Comparison of ENCODE assay signal across 31 cellular contexts in genomic region chr3:42198709-42199108, GRCh38.
"Had no signal": no experiment of that assay in that cellular context is flagged by ENCODE, and none has a peak within 500 bp of the region (broad histone marks: within the 10 kb centered on the region; RNA-seq: fewer than 3 reads in every experiment).

No MANE protein-coding gene starts in this region.

- DNase-seq: activated CD4-positive, alpha-beta memory T cell treated with anti-CD3 and anti-CD28 coated beads for 36 hours; activated CD4-positive, alpha-beta T cell treated with anti-CD3 and anti-CD28 coated beads, Interleukin-2, amount 50 U/mL, for 1 hour; activated CD8-positive, alpha-beta memory T cell treated with anti-CD3 and anti-CD28 coated beads, Interleukin-2, amount 50 U/mL, for 4 hours; activated naive CD4-positive, alpha-beta T cell; activated naive CD4-positive, alpha-beta T cell treated with anti-CD3 and anti-CD28 coated beads, Interleukin-2, amount 50 U/mL, for 16 hours; activated naive CD8-positive, alpha-beta T cell treated with anti-CD3 and anti-CD28 coated beads for 36 hours; activated T-cell treated with anti-CD3 and anti-CD28 coated beads for 4 hours; activated T-cell treated with anti-CD3 and anti-CD28 coated beads, Interleukin-2, amount 50 U/mL, for 4 hours; amniotic stem cell; aorta; brain microvascular endothelial cell; central memory CD4-positive, alpha-beta T cell; Kasumi-1; KG1; MG63; NCI-H1048; NCI-H1105 treated with DMSO at 0.1 percent for 48 hours; NCI-H1436 treated with DMSO at 0.1 percent for 48 hours; NCI-H1694 treated with DMSO at 0.1 percent for 48 hours; NCI-H2029; NCI-H345; NCI-H524 treated with DMSO at 0.1 percent for 48 hours; SHP77 treated with DMSO at 0.1 percent for 48 hours; SW 1271; T-helper 1 cell; T-helper 2 cell; T-helper 9 cell; WERI-Rb-1 had no signal

- H3K4me1 ChIP-seq: SJSA1 had no signal

- H3K9me3 ChIP-seq: MG63, SJSA1 had no signal

- H3K4me3 ChIP-seq: MG63, SJSA1 had no signal

- ATAC-seq: activated T-cell treated with anti-CD3 and anti-CD28 coated beads, Interleukin-2, amount 50 U/mL, for 4 hours; Panc1; SK-N-SH treated with all-trans-retinoic acid at 6 μM for 48 hours had no signal

- H3K27ac ChIP-seq: brain microvascular endothelial cell, SJSA1, WERI-Rb-1 had no signal

- H3K27me3 ChIP-seq: brain microvascular endothelial cell, MG63, SJSA1 had no signal

- H3K36me3 ChIP-seq: MG63, SJSA1 had no signal
